In the genomic region with DNA sequence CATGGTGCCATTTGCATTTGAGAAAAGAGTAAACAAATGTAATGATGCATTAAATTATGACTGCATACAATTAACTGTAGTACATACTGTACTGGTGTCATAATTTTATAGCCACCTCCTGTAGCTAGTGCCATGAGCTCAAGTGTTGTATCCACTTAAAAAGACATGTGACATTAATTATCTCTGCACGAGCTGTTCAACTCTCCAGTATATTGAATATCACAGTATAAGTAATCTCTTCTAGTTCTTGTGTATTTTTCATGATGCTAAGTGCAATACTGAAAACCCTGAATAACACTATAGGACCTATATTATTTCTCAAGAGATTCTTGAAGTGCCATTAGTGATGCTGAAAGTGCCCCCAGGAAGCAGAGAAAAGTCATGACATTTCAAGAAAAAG, we compare ENCODE assay signal across 14 cellular contexts.
DNase-seq lines count a peak whose midpoint lies in the region; ATAC-seq and TF ChIP-seq lines count a peak whose summit lies in the region.
"Had no signal": no experiment of that assay in that cellular context is flagged by ENCODE, and none has a peak within 500 bp of the region (broad histone marks: within the 10 kb centered on the region; RNA-seq: fewer than 3 reads in every experiment).

No MANE protein-coding gene starts in this region.

- H3K36me3 ChIP-seq in A673 (ENCODE audit: insufficient read depth, low read length, poor library complexity, severe bottlenecking): no peaks in the 10 kb centered on the region
- H3K36me3 ChIP-seq: MG63 had no signal

- H3K9me3 ChIP-seq in A673 (ENCODE audit: low read depth, low read length, poor library complexity, severe bottlenecking): no peaks in the 10 kb centered on the region
- H3K9me3 ChIP-seq: MG63 had no signal

- TF ChIP-seq RAD21 in Ishikawa (IDR thresholded peaks at IDR 0.05; ENCODE audit: low read depth): no peak

- POLR2A ChIA-PET in A673 (lab: Charles Lee; ENCODE audit: low non-redundant PET): no interaction called here

- TF ChIP-seq EP300 in Ishikawa (IDR thresholded peaks at IDR 0.05; ENCODE audit: borderline replicate concordance): no peak

- no peaks in the 10 kb centered on the region for H3K4me1 ChIP-seq in A673 (ENCODE audit: insufficient read depth, low read length, poor library complexity, severe bottlenecking)

- no peak overlapping the region for H3K27ac ChIP-seq in A673 (ENCODE audit: low read depth, low read length, poor library complexity, severe bottlenecking)
- H3K27ac ChIP-seq: KMS-11 had no signal

- H3K27me3 ChIP-seq in A673 (replicated peaks; ENCODE audit: insufficient read depth, low read depth, low read length, poor library complexity): no peaks in the 10 kb centered on the region
- H3K27me3 ChIP-seq: MG63 had no signal

- TF ChIP-seq CTCF in A673 (conservative IDR thresholded peaks at IDR 0.05; ENCODE audit: low read depth, low read length): no peak

- no peak overlapping the region for H3K4me3 ChIP-seq in A673 (ENCODE audit: low read depth, low read length, poor library complexity, severe bottlenecking)
- H3K4me3 ChIP-seq: MG63 had no signal

- BruUV-seq in A673 (replicated peaks; lab: Mats Ljungman, UMichigan): no TSS peak

- intact Hi-C loops in A673 (cut with micrococcal nuclease; ENCODE audit: unreplicated experiment): no loop called here

- DNase-seq in A673 (ENCODE audit: low spot score) (peak; percentile 40), NCI-H187 (lab: John Stamatoyannopoulos, UW) (peak; percentile 26 to 34), NCI-H510A treated with DMSO at 0.1 percent for 48 hours (lab: John Stamatoyannopoulos, UW) (peak; percentile 75), midbrain (lab: John Stamatoyannopoulos, UW) (no peak)
- no peak for DNase-seq in stimulated activated CD8-positive, alpha-beta memory T cell treated with anti-CD3 and anti-CD28 coated beads, Interleukin-4, amount 100 ng/mL, for 48 hours
- DNase-seq: AML-193; CD4-positive, alpha-beta T cell; EL; MG63; NCI-H226; T1000 had no signal

- no peak for ATAC-seq in activated CD4-positive, CD25-positive, alpha-beta regulatory T cell treated with anti-CD3 and anti-CD28 coated beads, Interleukin-2, amount 50 U/mL, for 24 hours

- CTCF ChIA-PET in A673 (lab: Charles Lee): no interaction called here

TF ChIP-seq in Ishikawa, 13 proteins besides CTCF, POLR2A, EP300 and RAD21:
- 0 out of 2 replicates have a peak, but pooled peaks have one; percentile 12 for TF ChIP-seq TEAD4 (IDR thresholded peaks at IDR 0.05)
- TF ChIP-seq NFIC (IDR thresholded peaks at IDR 0.05): no peak
TF ChIP-seq in Ishikawa: peak in this region for 1.

Comparison
In these comparisons a context has a peak if more than half of its experiments do, and no peak if none do; other contexts are left out.
1. DNase-seq: peak in A673 (single experiment), NCI-H187 (2 of 2) and NCI-H510A treated with DMSO at 0.1 percent for 48 hours (single experiment); none in midbrain (single experiment) and stimulated activated CD8-positive, alpha-beta memory T cell treated with anti-CD3 and anti-CD28 coated beads, Interleukin-4, amount 100 ng/mL, for 48 hours (single experiment).